ENCODE assay signal across 1 cellular context in genomic region chr7:148967032-148967372, GRCh38.
TF ChIP-seq lines count a peak whose summit lies in the region.

No MANE protein-coding gene starts in this region.

TF ChIP-seq in GM23338, 12 proteins besides CTCF, POLR2A, EP300 and RAD21 (continued from another document):
- TF ChIP-seq ZNF462 (CRISPR knock-in tag; IDR thresholded peaks at IDR 0.05) (no peak), ETS1 (IDR thresholded peaks at IDR 0.05) (no peak), EZH2 (IDR thresholded peaks at IDR 0.05; ENCODE audit: low read depth, unreplicated experiment) (no peak), STAT1 (IDR thresholded peaks at IDR 0.05; ENCODE audit: unreplicated experiment) (no peak), NANOG (IDR thresholded peaks at IDR 0.05; ENCODE audit: borderline replicate concordance) (no peak), CREB1 (CRISPR knock-in tag; IDR thresholded peaks at IDR 0.05; ENCODE audit: low read depth) (no peak; the same call in 1 of the 2 replicates), EZH2phosphoT487 (IDR thresholded peaks at IDR 0.05; ENCODE audit: unreplicated experiment) (no peak), JUNB (IDR thresholded peaks at IDR 0.05; ENCODE audit: unreplicated experiment) (no peak), ZNF114 (CRISPR knock-in tag; IDR thresholded peaks at IDR 0.05) (no peak), POLR2AphosphoS5 (IDR thresholded peaks at IDR 0.05; ENCODE audit: low read depth) (no peak)
- TF ChIP-seq, protein P1, sequence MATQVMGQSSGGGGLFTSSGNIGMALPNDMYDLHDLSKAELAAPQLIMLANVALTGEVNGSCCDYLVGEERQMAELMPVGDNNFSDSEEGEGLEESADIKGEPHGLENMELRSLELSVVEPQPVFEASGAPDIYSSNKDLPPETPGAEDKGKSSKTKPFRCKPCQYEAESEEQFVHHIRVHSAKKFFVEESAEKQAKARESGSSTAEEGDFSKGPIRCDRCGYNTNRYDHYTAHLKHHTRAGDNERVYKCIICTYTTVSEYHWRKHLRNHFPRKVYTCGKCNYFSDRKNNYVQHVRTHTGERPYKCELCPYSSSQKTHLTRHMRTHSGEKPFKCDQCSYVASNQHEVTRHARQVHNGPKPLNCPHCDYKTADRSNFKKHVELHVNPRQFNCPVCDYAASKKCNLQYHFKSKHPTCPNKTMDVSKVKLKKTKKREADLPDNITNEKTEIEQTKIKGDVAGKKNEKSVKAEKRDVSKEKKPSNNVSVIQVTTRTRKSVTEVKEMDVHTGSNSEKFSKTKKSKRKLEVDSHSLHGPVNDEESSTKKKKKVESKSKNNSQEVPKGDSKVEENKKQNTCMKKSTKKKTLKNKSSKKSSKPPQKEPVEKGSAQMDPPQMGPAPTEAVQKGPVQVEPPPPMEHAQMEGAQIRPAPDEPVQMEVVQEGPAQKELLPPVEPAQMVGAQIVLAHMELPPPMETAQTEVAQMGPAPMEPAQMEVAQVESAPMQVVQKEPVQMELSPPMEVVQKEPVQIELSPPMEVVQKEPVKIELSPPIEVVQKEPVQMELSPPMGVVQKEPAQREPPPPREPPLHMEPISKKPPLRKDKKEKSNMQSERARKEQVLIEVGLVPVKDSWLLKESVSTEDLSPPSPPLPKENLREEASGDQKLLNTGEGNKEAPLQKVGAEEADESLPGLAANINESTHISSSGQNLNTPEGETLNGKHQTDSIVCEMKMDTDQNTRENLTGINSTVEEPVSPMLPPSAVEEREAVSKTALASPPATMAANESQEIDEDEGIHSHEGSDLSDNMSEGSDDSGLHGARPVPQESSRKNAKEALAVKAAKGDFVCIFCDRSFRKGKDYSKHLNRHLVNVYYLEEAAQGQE (IDR thresholded peaks at IDR 0.05; ENCODE audit: unreplicated experiment): no peak
